11 cellular contexts compared by ENCODE assay signal in the genomic region with DNA sequence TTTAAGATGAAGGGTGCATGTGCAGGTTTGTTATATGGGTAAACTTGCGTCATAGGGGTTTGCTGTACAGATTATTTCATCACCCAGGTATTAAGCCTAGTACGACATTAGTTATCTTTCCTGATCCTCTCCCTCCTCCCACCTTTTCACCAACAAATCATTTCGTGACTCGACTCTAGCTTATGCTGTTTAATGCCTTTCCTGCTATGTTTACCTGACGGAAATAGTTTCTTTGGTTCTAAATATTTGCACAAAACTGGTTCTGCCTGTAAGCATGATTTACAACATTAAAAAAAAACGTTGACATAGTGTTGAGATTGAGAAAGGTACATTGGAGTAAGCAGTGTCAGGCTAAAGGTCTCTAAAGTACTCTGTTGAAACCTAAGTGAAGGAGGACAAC. TPM values are rescaled to one million over a fixed set of nuclear protein-coding genes. Genes with fewer than 3 reads are reported as not detected.
DNase-seq lines count a peak whose midpoint lies in the region; ATAC-seq and TF ChIP-seq lines count a peak whose summit lies in the region.
"Had no signal": no experiment of that assay in that cellular context is flagged by ENCODE, and none has a peak within 500 bp of the region (broad histone marks: within the 10 kb centered on the region; RNA-seq: fewer than 3 reads in every experiment).

No MANE protein-coding gene starts in this region.

- peak overlapping the region; percentile 23 for H3K27ac ChIP-seq in CD4-positive, alpha-beta T cell (ENCODE audit: low read depth, low read length)
- H3K27ac ChIP-seq in KMS-11: no peak overlapping the region; the same call in 1 of the 2 replicates
- peak overlapping the region; percentile 89 for H3K27ac ChIP-seq in naive thymus-derived CD4-positive, alpha-beta T cell (ENCODE audit: low read depth, low read length)

- peaks cover 71% of the 10 kb centered on the region for H3K4me1 ChIP-seq in KMS-11 (ENCODE audit: low read depth, poor library complexity, severe bottlenecking)
- H3K4me1 ChIP-seq in naive thymus-derived CD4-positive, alpha-beta T cell (ENCODE audit: control insufficient read depth in 2 of 2, insufficient read depth in 2 of 2, low read length in 2 of 2): peaks cover 21 to 25% of the 10 kb centered on the region in 2 donors

- no peaks in the 10 kb centered on the region for H3K9me3 ChIP-seq in CD4-positive, alpha-beta T cell (ENCODE audit: control insufficient read depth, low read length)
- H3K9me3 ChIP-seq in naive thymus-derived CD4-positive, alpha-beta T cell (ENCODE audit: control insufficient read depth in 2 of 3, low read length in 3 of 3): no peaks in the 10 kb centered on the region

- H4K20me1 ChIP-seq in KMS-11 (ENCODE audit: insufficient read depth): no peaks in the 10 kb centered on the region

- H3K9me3 Mint-ChIP-seq in CD4-positive, alpha-beta T cell: no peaks in the 10 kb centered on the region
- no peaks in the 10 kb centered on the region for H3K9me3 Mint-ChIP-seq in activated naive CD8-positive, alpha-beta T cell treated with anti-CD3 and anti-CD28 coated beads, Interleukin-2, amount 50 U/mL, for 24 hours
- peaks cover 0 to 2% (median 0%) of the 10 kb centered on the region in 11 donors for H3K9me3 Mint-ChIP-seq in naive thymus-derived CD4-positive, alpha-beta T cell

- intact Hi-C loops in CD4-positive, alpha-beta T cell (cut with DNase I, micrococcal nuclease): loop anchor here in 1 of 2 experiments (5.0 to 10.0 kb wide), 3 partner anchors 359 to 1191 kb away; a partner anchor contains a TSS
- intact Hi-C loops in naive thymus-derived CD4-positive, alpha-beta T cell (cut with micrococcal nuclease): loop anchor here (5.0 to 10.0 kb wide), 6 partner anchors 34 to 1021 kb away; a partner anchor contains a TSS

- no peak for ATAC-seq in CD4-positive, alpha-beta T cell (ENCODE audit: poor library complexity)
- no peak for ATAC-seq in activated naive CD8-positive, alpha-beta T cell treated with anti-CD3 and anti-CD28 coated beads, Interleukin-2, amount 50 U/mL, for 24 hours
- ATAC-seq in naive thymus-derived CD4-positive, alpha-beta T cell: no peak
- no peak for ATAC-seq in GM18873 (IDR thresholded peaks at IDR 0.05; ENCODE audit: low FRiP score, unreplicated experiment)

- H3K36me3 Mint-ChIP-seq in CD4-positive, alpha-beta T cell (ENCODE audit: low read depth): peaks cover 89% of the 10 kb centered on the region
- H3K36me3 Mint-ChIP-seq in activated naive CD8-positive, alpha-beta T cell treated with anti-CD3 and anti-CD28 coated beads, Interleukin-2, amount 50 U/mL, for 24 hours (ENCODE audit: low read depth): peaks cover 76% of the 10 kb centered on the region
- H3K36me3 Mint-ChIP-seq in naive thymus-derived CD4-positive, alpha-beta T cell: peaks cover 3 to 38% (median 28%) of the 10 kb centered on the region in 5 donors

- peak overlapping the region; percentile 95; the same call in 1 of the 2 replicates for H3K4me2 ChIP-seq in KMS-11

- H3K36me3 ChIP-seq in KMS-11 (ENCODE audit: insufficient read depth): peaks cover 17% of the 10 kb centered on the region; the same call in 1 of the 2 replicates
- peaks cover 38 to 64% (median 46%) of the 10 kb centered on the region in 3 experiments for H3K36me3 ChIP-seq in naive thymus-derived CD4-positive, alpha-beta T cell (ENCODE audit: control insufficient read depth in 2 of 3, insufficient read depth in 3 of 3, low read length in 3 of 3)

- no peak for TF ChIP-seq CTCF in CD4-positive, alpha-beta T cell (IDR thresholded peaks at IDR 0.05)
- no peak for TF ChIP-seq CTCF in KMS-11 (conservative IDR thresholded peaks at IDR 0.05; ENCODE audit: low read depth, low read length)

- no peaks in the 10 kb centered on the region for H3K27me3 Mint-ChIP-seq in CD4-positive, alpha-beta T cell
- H3K27me3 Mint-ChIP-seq in activated naive CD8-positive, alpha-beta T cell treated with anti-CD3 and anti-CD28 coated beads, Interleukin-2, amount 50 U/mL, for 24 hours: no peaks in the 10 kb centered on the region
- H3K27me3 Mint-ChIP-seq in naive thymus-derived CD4-positive, alpha-beta T cell: no peaks in the 10 kb centered on the region

- peak overlapping the region; percentile 97 for H3K27ac Mint-ChIP-seq in CD4-positive, alpha-beta T cell
- peak overlapping the region; percentile 98 for H3K27ac Mint-ChIP-seq in activated naive CD8-positive, alpha-beta T cell treated with anti-CD3 and anti-CD28 coated beads, Interleukin-2, amount 50 U/mL, for 24 hours
- H3K27ac Mint-ChIP-seq in naive thymus-derived CD4-positive, alpha-beta T cell: peak overlapping the region in 6 of 9 donors; percentile 12 to 99 (median 46)

- no peak overlapping the region for H2AFZ ChIP-seq in KMS-11 (ENCODE audit: low read depth)

- DNase-seq in CD4-positive, alpha-beta T cell: no peak
- DNase-seq in activated naive CD8-positive, alpha-beta T cell treated with anti-CD3 and anti-CD28 coated beads, Interleukin-2, amount 50 U/mL, for 24 hours: no peak
- no peak for DNase-seq in naive thymus-derived CD4-positive, alpha-beta T cell
- DNase-seq in iPS-NIHi11 (ENCODE audit: low spot score) (no peak), NCI-H2029 treated with DMSO at 0.1 percent for 48 hours (lab: John Stamatoyannopoulos, UW) (no peak)
- DNase-seq in effector CD4-positive, alpha-beta T cell: no peak
- DNase-seq: H7, NCI-H2029, T-helper 9 cell had no signal

- H3K4me3 ChIP-seq in KMS-11 (IDR thresholded peaks at IDR 0.05; ENCODE audit: insufficient read depth, low read depth, low read length): no peak overlapping the region
- H3K4me3 ChIP-seq in naive thymus-derived CD4-positive, alpha-beta T cell (ENCODE audit: low read length): no peak overlapping the region

- POLR2A ChIA-PET in CD4-positive, alpha-beta T cell (lab: Charles Lee): interaction anchor here (2.2 kb wide), 1 partner anchor 17 kb away, joined by 13 read pairs; a partner anchor contains a TSS
- POLR2A ChIA-PET in naive thymus-derived CD4-positive, alpha-beta T cell (lab: Charles Lee): interaction anchor here (0.6 to 2.8 kb wide), 3 partner anchors 13 to 1661 kb away, joined by 3 to 16 read pairs (median 4); a partner anchor contains a TSS

- CTCF ChIA-PET in CD4-positive, alpha-beta T cell (lab: Charles Lee): interaction anchor here (0.8 to 1.0 kb wide), 2 partner anchors 8 to 11 kb away, joined by 3 to 4 read pairs; no protein-coding TSS in a partner anchor
- CTCF ChIA-PET in naive thymus-derived CD4-positive, alpha-beta T cell (lab: Charles Lee): no interaction called here

- H3K4me3 Mint-ChIP-seq in CD4-positive, alpha-beta T cell: peak overlapping the region; percentile 52
- H3K4me3 Mint-ChIP-seq in activated naive CD8-positive, alpha-beta T cell treated with anti-CD3 and anti-CD28 coated beads, Interleukin-2, amount 50 U/mL, for 24 hours: peak overlapping the region; percentile 99
- H3K4me3 Mint-ChIP-seq in naive thymus-derived CD4-positive, alpha-beta T cell: peak overlapping the region in 5 of 10 donors; percentile 14 to 51 (median 33)

- peaks cover 40% of the 10 kb centered on the region for H3K4me1 Mint-ChIP-seq in CD4-positive, alpha-beta T cell (ENCODE audit: low read depth)
- H3K4me1 Mint-ChIP-seq in activated naive CD8-positive, alpha-beta T cell treated with anti-CD3 and anti-CD28 coated beads, Interleukin-2, amount 50 U/mL, for 24 hours: peaks cover 73% of the 10 kb centered on the region
- H3K4me1 Mint-ChIP-seq in naive thymus-derived CD4-positive, alpha-beta T cell: peaks cover 13 to 55% (median 46%) of the 10 kb centered on the region in 7 donors

- H3K9ac ChIP-seq in KMS-11: no peak overlapping the region

- H3K79me2 ChIP-seq in KMS-11 (ENCODE audit: insufficient read depth, low read depth): peaks cover 69% of the 10 kb centered on the region

- H3K27me3 ChIP-seq in CD4-positive, alpha-beta T cell (ENCODE audit: control insufficient read depth, insufficient read depth, low read length): no peaks in the 10 kb centered on the region
- H3K27me3 ChIP-seq in KMS-11 (ENCODE audit: insufficient read depth, low read depth): no peaks in the 10 kb centered on the region
- no peaks in the 10 kb centered on the region for H3K27me3 ChIP-seq in naive thymus-derived CD4-positive, alpha-beta T cell (ENCODE audit: control insufficient read depth in 2 of 2, insufficient read depth in 2 of 2, low read length in 2 of 2)

RNA-seq across cellular contexts. Expression of a gene that starts 2.4 kb away (rescaled TPM):
- 100 to 1,000 TPM; 104 to 106 TPM for total RNA-seq in CD4-positive, alpha-beta T cell
- 100 to 1,000 TPM in 2 of 5 experiments, 10 to 100 TPM in 3; 87.9 to 116 (median 97.2) TPM for total RNA-seq in naive thymus-derived CD4-positive, alpha-beta T cell
- 10 to 100 TPM; 60.0 to 84.2 TPM for polyA plus RNA-seq in naive thymus-derived CD4-positive, alpha-beta T cell

RNA-seq across cellular contexts. Expression of a gene that starts 2.6 kb away (rescaled TPM):
- total RNA-seq in CD4-positive, alpha-beta T cell: 10 to 100 TPM; 47.6 to 48.1 TPM
- 10 to 100 TPM; 58.4 to 83.8 (median 74.2) TPM for total RNA-seq in naive thymus-derived CD4-positive, alpha-beta T cell
- polyA plus RNA-seq in naive thymus-derived CD4-positive, alpha-beta T cell: 100 to 1,000 TPM in 1 of 2 donors, 10 to 100 TPM in 1; 94.0 to 109 TPM

RNA-seq across cellular contexts. Expression of a gene that starts 17.3 kb away (rescaled TPM):
- 10 to 100 TPM in 1 of 2 experiments, 1 to 10 TPM in 1; 8.4 to 10.8 TPM for total RNA-seq in CD4-positive, alpha-beta T cell
- total RNA-seq in naive thymus-derived CD4-positive, alpha-beta T cell: 10 to 100 TPM; 18.9 to 47.7 (median 45.2) TPM
- polyA plus RNA-seq in naive thymus-derived CD4-positive, alpha-beta T cell: 10 to 100 TPM; 62.5 to 80.9 TPM

RNA-seq across cellular contexts. Expression of a gene that starts 17.6 kb away (rescaled TPM):
- total RNA-seq in CD4-positive, alpha-beta T cell: 10 to 100 TPM; 60.0 to 64.5 TPM
- 10 to 100 TPM; 55.0 to 95.3 (median 78.2) TPM for total RNA-seq in naive thymus-derived CD4-positive, alpha-beta T cell
- 100 to 1,000 TPM; 339 to 379 TPM for polyA plus RNA-seq in naive thymus-derived CD4-positive, alpha-beta T cell

Comparison
In these comparisons a context has a peak if more than half of its experiments do, and no peak if none do; other contexts are left out.
1. H3K27ac Mint-ChIP-seq: peak in every context shown above with its lines; median percentile 98 in activated naive CD8-positive, alpha-beta T cell treated with anti-CD3 and anti-CD28 coated beads, Interleukin-2, amount 50 U/mL, for 24 hours; 97 in CD4-positive, alpha-beta T cell; 46 in naive thymus-derived CD4-positive, alpha-beta T cell.